15 cellular contexts compared by ENCODE assay signal in genomic region chr10:52568309-52568708, GRCh38.
"Had no signal": no experiment of that assay in that cellular context is flagged by ENCODE, and none has a peak within 500 bp of the region (broad histone marks: within the 10 kb centered on the region; RNA-seq: fewer than 3 reads in every experiment).

No MANE protein-coding gene starts in this region.

- H3K4me1 ChIP-seq: left lung had no signal

- H3K27ac ChIP-seq: epithelial cell of prostate, left lung had no signal

- DNase-seq: activated CD4-positive, alpha-beta T cell treated with anti-CD3 and anti-CD28 coated beads for 4 hours; activated CD8-positive, alpha-beta memory T cell treated with anti-CD3 and anti-CD28 coated beads, Interleukin-2, amount 50 U/mL, for 4 hours; activated CD8-positive, alpha-beta T cell treated with anti-CD3 and anti-CD28 coated beads for 36 hours; central memory CD4-positive, alpha-beta T cell; cortex of kidney; effector CD8-positive, alpha-beta T cell; head of caudate nucleus; islet precursor cell; left lung; nephron progenitor cell; stimulated activated CD4-positive, alpha-beta T cell treated with anti-CD3 and anti-CD28 coated beads, Interleukin-15, amount 100 ng/mL, for 24 hours; stimulated activated CD4-positive, alpha-beta T cell treated with anti-CD3 and anti-CD28 coated beads, Interleukin-4, amount 100 ng/mL, for 24 hours; T1000 had no signal

- H3K27me3 ChIP-seq: left lung had no signal

- H3K9me3 ChIP-seq: left lung had no signal

- H3K4me3 ChIP-seq: left lung had no signal

- ATAC-seq: activated CD8-positive, alpha-beta T cell treated with anti-CD3 and anti-CD28 coated beads for 36 hours; left lung had no signal

- H3K36me3 ChIP-seq: left lung had no signal

- FAIRE-seq: urothelium cell line had no signal
